21 cellular contexts compared by ENCODE assay signal in genomic region chr4:153576443-153576774, GRCh38.
DNase-seq lines count a peak whose midpoint lies in the region; ATAC-seq and TF ChIP-seq lines count a peak whose summit lies in the region.
"Had no signal": no experiment of that assay in that cellular context is flagged by ENCODE, and none has a peak within 500 bp of the region (broad histone marks: within the 10 kb centered on the region; RNA-seq: fewer than 3 reads in every experiment).

No MANE protein-coding gene starts in this region.

- no peak overlapping the region for H2AFZ ChIP-seq in neuronal stem cell (ENCODE audit: low read length)

- no peak overlapping the region for H3K4me3 Mint-ChIP-seq in CD4-positive, alpha-beta T cell
- H3K4me3 Mint-ChIP-seq in activated T-helper 1 cell treated with anti-CD3 and anti-CD28 coated beads, Interleukin-12 subunit alpha, Interleukin-12 subunit beta, Interleukin-2, Interleukin-4 antibody, amounts not matched to agents 30 ng/mL and 10 ng/mL and 1 ng/mL, durations not matched to agents 14 hours and 24 hours and 36 hours = no peak overlapping the region
- H3K4me3 Mint-ChIP-seq: natural killer cell treated with Interleukin-12 subunit alpha and Interleukin-12 subunit beta and Interleukin-15 and Interleukin-18, amount 100 ng/mL, for 72 hours; WTC11 had no signal

- H3K18ac ChIP-seq in neuronal stem cell (ENCODE audit: low read length) = no peak overlapping the region

- peak overlapping the region; percentile 27; the same call in 1 of the 2 replicates for H3K9ac ChIP-seq in BLaER1
- no peak overlapping the region for H3K9ac ChIP-seq in neuronal stem cell (ENCODE audit: low read depth, low read length, poor library complexity)
- H3K9ac ChIP-seq: KMS-11 had no signal

- peak overlapping the region; percentile 64; the same call in 1 of the 2 replicates for H3K27ac ChIP-seq in BLaER1
- H3K27ac ChIP-seq in CD4-positive, alpha-beta T cell (ENCODE audit: low read depth, low read length) = no peak overlapping the region
- H3K27ac ChIP-seq in Panc1 (ENCODE audit: low read length) = no peak overlapping the region
- no peak overlapping the region for H3K27ac ChIP-seq in neuronal stem cell (replicated peaks; ENCODE audit: low read length)
- no peak overlapping the region for H3K27ac ChIP-seq in substantia nigra (ENCODE audit: low read depth, low read length, poor library complexity, severe bottlenecking)
- H3K27ac ChIP-seq: esophagus squamous epithelium, KMS-11, left lung, transverse colon had no signal

- no peak overlapping the region for H3K14ac ChIP-seq in neuronal stem cell (ENCODE audit: low read length)

- H3K23ac ChIP-seq in neuronal stem cell (ENCODE audit: low read depth, low read length, poor library complexity) = no peak overlapping the region

- H3K4me1 Mint-ChIP-seq in CD4-positive, alpha-beta T cell (ENCODE audit: low read depth) = peaks cover 75% of the 10 kb centered on the region
- peaks cover 46% of the 10 kb centered on the region for H3K4me1 Mint-ChIP-seq in activated T-helper 1 cell treated with anti-CD3 and anti-CD28 coated beads, Interleukin-12 subunit alpha, Interleukin-12 subunit beta, Interleukin-2, Interleukin-4 antibody, amounts not matched to agents 30 ng/mL and 10 ng/mL and 1 ng/mL, durations not matched to agents 14 hours and 24 hours and 36 hours (ENCODE audit: low read depth)

- H4K91ac ChIP-seq in neuronal stem cell (ENCODE audit: low read depth, low read length, poor library complexity) = no peak overlapping the region

- H3K4me2 ChIP-seq in BLaER1 (peak overlapping the region; percentile 51), neuronal stem cell (ENCODE audit: insufficient read depth, low read length, poor library complexity, severe bottlenecking) (no peak overlapping the region)
- H3K4me2 ChIP-seq: KMS-11 had no signal

- H3K4me3 ChIP-seq in BLaER1 (no peak overlapping the region), Panc1 (ENCODE audit: low read depth in 2 of 2, low read length in 2 of 2) (no peak overlapping the region), mucosa of descending colon (no peak overlapping the region), neuronal stem cell (ENCODE audit: low read length in 2 of 2) (no peak overlapping the region)
- H3K4me3 ChIP-seq: esophagus squamous epithelium, GM12878, left lung, transverse colon had no signal

- H3K4me1 ChIP-seq in BLaER1 (peaks cover 100% of the 10 kb centered on the region), Panc1 (ENCODE audit: control insufficient read depth, insufficient read depth, low read length) (no peaks in the 10 kb centered on the region), mucosa of descending colon (ENCODE audit: low read depth) (no peaks in the 10 kb centered on the region), neuronal stem cell (ENCODE audit: control insufficient read depth in 2 of 2, insufficient read depth in 1 of 2, low read depth in 1 of 2, low read length in 2 of 2) (no peaks in the 10 kb centered on the region)

- in situ Hi-C loops in Panc1 (cut with HindIII; ENCODE audit: low pct_unique_long_range_greater_than_20kb, low sequenced_read_pairs) = no loop called here

- H2BK5ac ChIP-seq in neuronal stem cell (ENCODE audit: low read length) = no peak overlapping the region

- H3K79me1 ChIP-seq in neuronal stem cell (ENCODE audit: low read depth, low read length) = no peaks in the 10 kb centered on the region

- H3K9me3 ChIP-seq in BLaER1 (no peaks in the 10 kb centered on the region), Panc1 (ENCODE audit: control insufficient read depth, insufficient read depth, low read depth, low read length) (no peaks in the 10 kb centered on the region), mucosa of descending colon (no peaks in the 10 kb centered on the region), neuronal stem cell (replicated peaks in 1 of 2; ENCODE audit: control insufficient read depth in 2 of 2, insufficient read depth in 1 of 2, low read depth in 1 of 2, low read length in 2 of 2) (no peaks in the 10 kb centered on the region)
- H3K9me3 ChIP-seq in CD4-positive, alpha-beta T cell (ENCODE audit: control insufficient read depth, low read length) = no peaks in the 10 kb centered on the region
- H3K9me3 ChIP-seq: esophagus squamous epithelium, left lung, transverse colon had no signal

- whole genome bisulfite sequencing in neuronal stem cell (ENCODE audit: extremely low coverage in 2 of 2, insufficient read length in 2 of 2, insufficient replicate concordance in 1 of 2), 2 donors = no CpG with 5 or more reads among the region's 2 CpGs

- H3K4ac ChIP-seq in neuronal stem cell (ENCODE audit: low read length) = no peak overlapping the region

- no peak overlapping the region for H4K8ac ChIP-seq in neuronal stem cell (ENCODE audit: low read depth, low read length)

- H3K27me3 ChIP-seq in BLaER1 (no peaks in the 10 kb centered on the region), Panc1 (ENCODE audit: control insufficient read depth, insufficient read depth, low read length) (no peaks in the 10 kb centered on the region), neuronal stem cell (ENCODE audit: control insufficient read depth in 3 of 3, insufficient read depth in 3 of 3, low read depth in 1 of 3, low read length in 3 of 3) (no peaks in the 10 kb centered on the region)
- H3K27me3 ChIP-seq in CD4-positive, alpha-beta T cell (ENCODE audit: control insufficient read depth, insufficient read depth, low read length) = no peaks in the 10 kb centered on the region
- H3K27me3 ChIP-seq: esophagus squamous epithelium, left lung, transverse colon had no signal

- H4K20me1 ChIP-seq in BLaER1 = peaks cover 100% of the 10 kb centered on the region

- TF ChIP-seq CTCF in CD4-positive, alpha-beta T cell (IDR thresholded peaks at IDR 0.05) = peak; percentile 44
- TF ChIP-seq CTCF in Panc1 (IDR thresholded peaks at IDR 0.05) (peak; percentile 22; the same call in 1 of the 2 replicates), mucosa of descending colon (IDR thresholded peaks at IDR 0.05) (peak; percentile 6)

- DNase-seq in CD4-positive, alpha-beta T cell = no peak
- DNase-seq in Panc1 (ENCODE audit: low read depth, low spot score) (no peak), mucosa of descending colon (no peak), foreskin melanocyte (no peak), neuronal stem cell (ENCODE audit: low spot score) (no peak), substantia nigra (lab: John Stamatoyannopoulos, UW) (no peak)
- no peak for DNase-seq in activated T-helper 1 cell treated with anti-CD3 and anti-CD28 coated beads, Interleukin-12 subunit alpha, Interleukin-12 subunit beta, Interleukin-2, Interleukin-4 antibody, amounts not matched to agents 30 ng/mL and 10 ng/mL and 1 ng/mL, durations not matched to agents 14 hours and 24 hours and 36 hours (ENCODE audit: low spot score)
- DNase-seq: activated CD4-positive, alpha-beta T cell treated with anti-CD3 and anti-CD28 coated beads, Interleukin-2, amount 50 U/mL, for 48 hours; activated gamma-delta T cell; cortex of kidney; esophagus squamous epithelium; left lung; NCI-H2171; NCI-H526 treated with DMSO at 0.1 percent for 48 hours had no signal

- ATAC-seq in CD4-positive, alpha-beta T cell (ENCODE audit: poor library complexity) = no peak
- ATAC-seq in Panc1 (no peak), mucosa of descending colon (no peak)
- ATAC-seq: GM12878; natural killer cell treated with Interleukin-12 subunit alpha and Interleukin-12 subunit beta and Interleukin-15 and Interleukin-18, amount 100 ng/mL, for 72 hours had no signal

- intact Hi-C loops in CD4-positive, alpha-beta T cell (cut with DNase I, micrococcal nuclease) = loop anchor here (5.0 to 10.0 kb wide), 2 partner anchors 112 to 434 kb away; partner anchors contain the start of gene TMEM131L (in 1 of the 2)
- intact Hi-C loops in Panc1 (cut with micrococcal nuclease; ENCODE audit: unreplicated experiment) = no loop called here
- intact Hi-C loops in mucosa of descending colon (cut with DNase I, micrococcal nuclease) = loop anchor here (5.0 to 10.0 kb wide), 3 partner anchors 142 to 234 kb away; partner anchors contain the start of gene MND1 (in 2 of the 2)
- intact Hi-C loops in activated T-helper 1 cell treated with anti-CD3 and anti-CD28 coated beads, Interleukin-12 subunit alpha, Interleukin-12 subunit beta, Interleukin-2, Interleukin-4 antibody, amounts not matched to agents 30 ng/mL and 10 ng/mL and 1 ng/mL, durations not matched to agents 14 hours and 24 hours and 36 hours (cut with micrococcal nuclease) = loop anchor here (1.0 kb wide), 1 partner anchor 730 kb away; no protein-coding TSS in a partner anchor

- H3K9me3 Mint-ChIP-seq in CD4-positive, alpha-beta T cell = no peaks in the 10 kb centered on the region
- H3K9me3 Mint-ChIP-seq in activated T-helper 1 cell treated with anti-CD3 and anti-CD28 coated beads, Interleukin-12 subunit alpha, Interleukin-12 subunit beta, Interleukin-2, Interleukin-4 antibody, amounts not matched to agents 30 ng/mL and 10 ng/mL and 1 ng/mL, durations not matched to agents 14 hours and 24 hours and 36 hours = no peaks in the 10 kb centered on the region
- H3K9me3 Mint-ChIP-seq: natural killer cell treated with Interleukin-12 subunit alpha and Interleukin-12 subunit beta and Interleukin-15 and Interleukin-18, amount 100 ng/mL, for 72 hours; WTC11 had no signal

- H2BK12ac ChIP-seq in neuronal stem cell (ENCODE audit: low read length) = no peak overlapping the region

- H2AK5ac ChIP-seq in neuronal stem cell (ENCODE audit: low read depth, low read length) = no peak overlapping the region

- H2BK120ac ChIP-seq in neuronal stem cell (ENCODE audit: low read depth, low read length) = no peak overlapping the region

- CTCF ChIA-PET in CD4-positive, alpha-beta T cell (lab: Charles Lee) = interaction anchor here (0.7 to 0.9 kb wide), 3 partner anchors 109 to 240 kb away, joined by 3 to 4 read pairs (median 3); no protein-coding TSS in a partner anchor
- CTCF ChIA-PET in Panc1 (lab: Charles Lee) = interaction anchor here (0.7 kb wide), 1 partner anchor 434 kb away, joined by 6 read pairs; no protein-coding TSS in a partner anchor

- H3K36me3 ChIP-seq in BLaER1 (peaks cover 63% of the 10 kb centered on the region), Panc1 (ENCODE audit: control insufficient read depth, insufficient read depth, low read length) (no peaks in the 10 kb centered on the region), mucosa of descending colon (ENCODE audit: low read depth) (no peaks in the 10 kb centered on the region), neuronal stem cell (replicated peaks in 1 of 2; ENCODE audit: control insufficient read depth in 2 of 2, insufficient read depth in 2 of 2, low read length in 2 of 2) (peaks cover 2 to 5% of the 10 kb centered on the region in 2 donors)
- H3K36me3 ChIP-seq: transverse colon had no signal

- no peak overlapping the region for H2BK15ac ChIP-seq in neuronal stem cell (ENCODE audit: low read length)

- peak overlapping the region; percentile 74 for H3K27ac Mint-ChIP-seq in CD4-positive, alpha-beta T cell
- no peak overlapping the region for H3K27ac Mint-ChIP-seq in activated T-helper 1 cell treated with anti-CD3 and anti-CD28 coated beads, Interleukin-12 subunit alpha, Interleukin-12 subunit beta, Interleukin-2, Interleukin-4 antibody, amounts not matched to agents 30 ng/mL and 10 ng/mL and 1 ng/mL, durations not matched to agents 14 hours and 24 hours and 36 hours
- H3K27ac Mint-ChIP-seq: progenitor cell of endocrine pancreas, WTC11 had no signal

- POLR2A ChIA-PET in CD4-positive, alpha-beta T cell (lab: Charles Lee) = interaction anchor here (0.6 to 1.2 kb wide), 3 partner anchors 30 to 150 kb away, joined by 3 to 4 read pairs (median 3); no protein-coding TSS in a partner anchor
- POLR2A ChIA-PET in Panc1 (lab: Charles Lee) = no interaction called here

- H3K27me3 Mint-ChIP-seq in CD4-positive, alpha-beta T cell = no peaks in the 10 kb centered on the region
- no peaks in the 10 kb centered on the region for H3K27me3 Mint-ChIP-seq in activated T-helper 1 cell treated with anti-CD3 and anti-CD28 coated beads, Interleukin-12 subunit alpha, Interleukin-12 subunit beta, Interleukin-2, Interleukin-4 antibody, amounts not matched to agents 30 ng/mL and 10 ng/mL and 1 ng/mL, durations not matched to agents 14 hours and 24 hours and 36 hours (ENCODE audit: insufficient read depth)
- H3K27me3 Mint-ChIP-seq: natural killer cell treated with Interleukin-12 subunit alpha and Interleukin-12 subunit beta and Interleukin-15 and Interleukin-18, amount 100 ng/mL, for 72 hours; progenitor cell of endocrine pancreas had no signal

- no TSS peak for BruUV-seq in Panc1 (replicated peaks; lab: Mats Ljungman, UMichigan)

- peaks cover 64% of the 10 kb centered on the region for H3K36me3 Mint-ChIP-seq in CD4-positive, alpha-beta T cell (ENCODE audit: low read depth)
- H3K36me3 Mint-ChIP-seq in activated T-helper 1 cell treated with anti-CD3 and anti-CD28 coated beads, Interleukin-12 subunit alpha, Interleukin-12 subunit beta, Interleukin-2, Interleukin-4 antibody, amounts not matched to agents 30 ng/mL and 10 ng/mL and 1 ng/mL, durations not matched to agents 14 hours and 24 hours and 36 hours (ENCODE audit: low read depth) = peaks cover 24% of the 10 kb centered on the region
